Comparison of ENCODE assay signal across 11 cellular contexts in the genomic region with DNA sequence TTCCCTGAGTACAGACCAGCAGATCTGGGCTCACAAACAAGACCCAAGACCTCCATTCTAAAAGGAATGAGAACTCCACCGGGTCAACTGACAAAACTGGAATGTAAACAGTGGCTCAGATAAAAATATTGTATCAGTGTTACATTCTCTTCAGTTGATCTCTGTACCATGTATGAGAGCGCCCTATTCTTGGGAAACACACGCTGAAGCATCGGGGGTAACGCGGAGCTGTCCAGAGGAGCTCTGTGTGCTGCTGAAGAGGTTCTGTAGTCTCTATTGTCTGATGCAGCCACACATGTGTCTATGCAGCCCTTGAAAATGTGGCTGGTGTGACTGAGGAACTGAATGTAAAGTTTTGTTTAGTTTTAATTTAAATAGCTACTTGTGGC. TPM values are rescaled to one million over a fixed set of nuclear protein-coding genes. Genes with fewer than 3 reads are reported as not detected.
DNase-seq lines count a peak whose midpoint lies in the region; ATAC-seq and TF ChIP-seq lines count a peak whose summit lies in the region.
"Had no signal": no experiment of that assay in that cellular context is flagged by ENCODE, and none has a peak within 500 bp of the region (broad histone marks: within the 10 kb centered on the region; RNA-seq: fewer than 3 reads in every experiment).

No MANE protein-coding gene starts in this region.

- H3K27ac Mint-ChIP-seq in activated naive CD4-positive, alpha-beta T cell treated with anti-CD3 and anti-CD28 coated beads for 36 hours: peak overlapping the region; percentile 84
- H3K27ac Mint-ChIP-seq in mesothelial cell of epicardium (peak overlapping the region; percentile 31), type B pancreatic cell (peak overlapping the region; percentile 75)

- TF ChIP-seq CTCF in mesothelial cell of epicardium (IDR thresholded peaks at IDR 0.05; ENCODE audit: unreplicated experiment) (no peak), type B pancreatic cell (conservative IDR thresholded peaks at IDR 0.05) (no peak)

- H3K9me3 ChIP-seq in effector memory CD4-positive, alpha-beta T cell (ENCODE audit: control insufficient read depth, low read length): no peaks in the 10 kb centered on the region

- H3K27ac ChIP-seq in effector memory CD4-positive, alpha-beta T cell (ENCODE audit: insufficient read depth, low read length, poor library complexity, severe bottlenecking): no peak overlapping the region
- H3K27ac ChIP-seq: C4-2B had no signal

- no peak for ATAC-seq in GM19467 (IDR thresholded peaks at IDR 0.05; ENCODE audit: unreplicated experiment)

- intact Hi-C loops in activated naive CD4-positive, alpha-beta T cell treated with anti-CD3 and anti-CD28 coated beads for 36 hours (cut with micrococcal nuclease): no loop called here

- no peaks in the 10 kb centered on the region for H3K9me3 Mint-ChIP-seq in activated naive CD4-positive, alpha-beta T cell treated with anti-CD3 and anti-CD28 coated beads for 36 hours
- H3K9me3 Mint-ChIP-seq in mesothelial cell of epicardium (no peaks in the 10 kb centered on the region), type B pancreatic cell (no peaks in the 10 kb centered on the region)

- no peaks in the 10 kb centered on the region for H3K27me3 Mint-ChIP-seq in activated naive CD4-positive, alpha-beta T cell treated with anti-CD3 and anti-CD28 coated beads for 36 hours (ENCODE audit: low read depth)
- no peaks in the 10 kb centered on the region for H3K27me3 Mint-ChIP-seq in mesothelial cell of epicardium (ENCODE audit: low read depth)
- H3K27me3 Mint-ChIP-seq in type B pancreatic cell: no peaks in the 10 kb centered on the region

- H3K27me3 ChIP-seq in effector memory CD4-positive, alpha-beta T cell (replicated peaks; ENCODE audit: control insufficient read depth, insufficient read depth, low read length, poor library complexity, severe bottlenecking): no peaks in the 10 kb centered on the region

- no peaks in the 10 kb centered on the region for H3K36me3 ChIP-seq in effector memory CD4-positive, alpha-beta T cell (ENCODE audit: control insufficient read depth, insufficient read depth, low read length)

- CTCF ChIA-PET in activated naive CD4-positive, alpha-beta T cell treated with anti-CD3 and anti-CD28 coated beads for 36 hours (lab: Charles Lee): interaction anchor here (1.0 to 1.4 kb wide), 3 partner anchors 17 to 93 kb away, joined by 3 to 5 read pairs (median 4); no protein-coding TSS in a partner anchor

- H3K4me3 Mint-ChIP-seq in activated naive CD4-positive, alpha-beta T cell treated with anti-CD3 and anti-CD28 coated beads for 36 hours: peak overlapping the region; percentile 38
- H3K4me3 Mint-ChIP-seq in mesothelial cell of epicardium: no peak overlapping the region
- peak overlapping the region; percentile 15 for H3K4me3 Mint-ChIP-seq in type B pancreatic cell

- peaks cover 12% of the 10 kb centered on the region for H3K4me1 ChIP-seq in effector memory CD4-positive, alpha-beta T cell (ENCODE audit: control insufficient read depth, insufficient read depth, low read length, poor library complexity, severe bottlenecking)

- peaks cover 51% of the 10 kb centered on the region for H3K4me1 Mint-ChIP-seq in activated naive CD4-positive, alpha-beta T cell treated with anti-CD3 and anti-CD28 coated beads for 36 hours (ENCODE audit: low read depth)
- H3K4me1 Mint-ChIP-seq in mesothelial cell of epicardium: peaks cover 8% of the 10 kb centered on the region
- peaks cover 60% of the 10 kb centered on the region for H3K4me1 Mint-ChIP-seq in type B pancreatic cell (ENCODE audit: unreplicated experiment)

- no peak for DNase-seq in activated naive CD4-positive, alpha-beta T cell treated with anti-CD3 and anti-CD28 coated beads for 36 hours
- DNase-seq in activated naive CD4-positive, alpha-beta T cell treated with anti-CD3 and anti-CD28 coated beads, Interleukin-2, amount 50 U/mL, for 16 hours: no peak
- DNase-seq in dermis blood vessel endothelial cell: peak; percentile 46
- DNase-seq in mesothelial cell of epicardium (ENCODE audit: low spot score in 2 of 2, unreplicated experiment in 2 of 2): no peak
- no peak for DNase-seq in type B pancreatic cell (ENCODE audit: extremely low spot score, unreplicated experiment)
- DNase-seq in effector memory CD4-positive, alpha-beta T cell: no peak
- no peak for DNase-seq in SHP77 treated with DMSO at 0.1 percent for 48 hours (lab: John Stamatoyannopoulos, UW)
- DNase-seq: NCI-H1694, T1000 had no signal

- no peak overlapping the region for H3K4me3 ChIP-seq in effector memory CD4-positive, alpha-beta T cell (ENCODE audit: insufficient read depth, low read depth, low read length, poor library complexity, severe bottlenecking)

- H3K36me3 Mint-ChIP-seq in activated naive CD4-positive, alpha-beta T cell treated with anti-CD3 and anti-CD28 coated beads for 36 hours (ENCODE audit: low read depth): no peaks in the 10 kb centered on the region
- H3K36me3 Mint-ChIP-seq in mesothelial cell of epicardium (peaks cover 5% of the 10 kb centered on the region), type B pancreatic cell (peaks cover 24% of the 10 kb centered on the region)

RNA-seq across cellular contexts. Expression of gene HIPK2, which starts 39.7 kb away (rescaled TPM):
- total RNA-seq in activated naive CD4-positive, alpha-beta T cell treated with anti-CD3 and anti-CD28 coated beads for 36 hours: 10 to 100 TPM; 16.8 to 17.3 TPM
- total RNA-seq in dermis blood vessel endothelial cell: 11.6 and 26.7 TPM in 2 replicates
- 72.1 to 75.8 TPM (median 72.9 TPM) in 3 replicates for total RNA-seq in mesothelial cell of epicardium
- total RNA-seq in type B pancreatic cell (ENCODE audit: low replicate concordance): 84.7 and 89.1 TPM in 2 replicates

Comparison
In these comparisons a context has a peak if more than half of its experiments do, and no peak if none do; other contexts are left out.
1. H3K27ac Mint-ChIP-seq: peak in every context shown above with its lines; median percentile 84 in activated naive CD4-positive, alpha-beta T cell treated with anti-CD3 and anti-CD28 coated beads for 36 hours; 75 in type B pancreatic cell; 31 in mesothelial cell of epicardium.